Comparison of ENCODE assay signal across 8 cellular contexts in genomic region chr1:86380257-86380861, GRCh38. TPM values are rescaled to one million over a fixed set of nuclear protein-coding genes. Genes with fewer than 3 reads are reported as not detected.
DNase-seq lines count a peak whose midpoint lies in the region; ATAC-seq, FAIRE-seq and TF ChIP-seq lines count a peak whose summit lies in the region.

No MANE protein-coding gene starts in this region.

- TF ChIP-seq CTCF in GM06990 (IDR thresholded peaks at IDR 0.05; ENCODE audit: insufficient read depth, low read length, poor library complexity, severe bottlenecking) (peak; percentile 55), LNCaP clone FGC (IDR thresholded peaks at IDR 0.05; ENCODE audit: control insufficient read depth, extremely low read depth, insufficient read depth) (peak; percentile 77), coronary artery (IDR thresholded peaks at IDR 0.05) (peak; percentile 46), lower lobe of right lung (IDR thresholded peaks at IDR 0.05) (peak; percentile 90)

- peak; percentile 76 to 84 for ATAC-seq in lower lobe of right lung

- no peak for TF ChIP-seq POLR2A in H54 (IDR thresholded peaks at IDR 0.05; ENCODE audit: low read depth, low read length)

- H3K4me3 ChIP-seq in GM06990 (replicated peaks; ENCODE audit: low read depth, low read length), result no peak overlapping the region
- H3K4me3 ChIP-seq in LNCaP clone FGC (ENCODE audit: low read depth, low read length), result no peak overlapping the region
- no peak overlapping the region for H3K4me3 ChIP-seq in coronary artery
- peak overlapping the region; percentile 16 for H3K4me3 ChIP-seq in lower lobe of right lung

- no peaks in the 10 kb centered on the region for H3K9me3 Mint-ChIP-seq in activated T-cell treated with anti-CD3 and anti-CD28 coated beads, Interleukin-2, amount 50 U/mL, for 24 hours

- H3K27me3 Mint-ChIP-seq in activated T-cell treated with anti-CD3 and anti-CD28 coated beads, Interleukin-2, amount 50 U/mL, for 24 hours, result no peaks in the 10 kb centered on the region

- H3K4me3 Mint-ChIP-seq in activated T-cell treated with anti-CD3 and anti-CD28 coated beads, Interleukin-2, amount 50 U/mL, for 24 hours, result no peak overlapping the region

- H3K4me1 ChIP-seq in lower lobe of right lung, result peaks cover 27% of the 10 kb centered on the region

- DNase-seq in GM06990 (ENCODE audit: extremely low read depth, insufficient read length), result no peak
- DNase-seq in H54 (ENCODE audit: insufficient read length, low spot score), result no peak
- DNase-seq in LNCaP clone FGC (ENCODE audit: low read depth), result peak; percentile 59
- peak; percentile 82 for DNase-seq in OCI-M1 (lab: John Stamatoyannopoulos, UW)
- no peak for DNase-seq in coronary artery (ENCODE audit: low spot score)
- DNase-seq in lower lobe of right lung, result no peak
- DNase-seq in stimulated activated CD4-positive, alpha-beta T cell treated with anti-CD3 and anti-CD28 coated beads, Interleukin-15, amount 100 ng/mL, for 24 hours, result no peak
- DNase-seq in activated T-cell treated with anti-CD3 and anti-CD28 coated beads, Interleukin-2, amount 50 U/mL, for 24 hours, result no peak

- no peak overlapping the region for H3K27ac Mint-ChIP-seq in activated T-cell treated with anti-CD3 and anti-CD28 coated beads, Interleukin-2, amount 50 U/mL, for 24 hours

- peak; percentile 86 for FAIRE-seq in H54 (lab: Jason Lieb, UNC)

- intact Hi-C loops in lower lobe of right lung (cut with DNase I), result no loop called here

- no peak overlapping the region for H3K27ac ChIP-seq in coronary artery
- no peak overlapping the region for H3K27ac ChIP-seq in lower lobe of right lung

- H3K36me3 ChIP-seq in GM06990 (ENCODE audit: control insufficient read depth, insufficient read depth, low read length), result no peaks in the 10 kb centered on the region; the same call in 1 of the 2 replicates
- H3K36me3 ChIP-seq in lower lobe of right lung, result peaks cover 8% of the 10 kb centered on the region

- no peaks in the 10 kb centered on the region for H3K27me3 ChIP-seq in GM06990 (replicated peaks; ENCODE audit: control insufficient read depth, insufficient read depth, low read length)
- no peaks in the 10 kb centered on the region for H3K27me3 ChIP-seq in lower lobe of right lung (ENCODE audit: low read depth)

- peaks cover 30% of the 10 kb centered on the region for H3K36me3 Mint-ChIP-seq in activated T-cell treated with anti-CD3 and anti-CD28 coated beads, Interleukin-2, amount 50 U/mL, for 24 hours (ENCODE audit: low read depth)

- H3K9me3 ChIP-seq in lower lobe of right lung, result no peaks in the 10 kb centered on the region

- peaks cover 14% of the 10 kb centered on the region for H3K4me1 Mint-ChIP-seq in activated T-cell treated with anti-CD3 and anti-CD28 coated beads, Interleukin-2, amount 50 U/mL, for 24 hours (ENCODE audit: low read depth)

RNA-seq across cellular contexts. Expression of gene ODF2L, which starts 15.8 kb away (rescaled TPM):
- 46.6 TPM for total RNA-seq in lower lobe of right lung

RNA-seq across cellular contexts. Expression of gene CLCA2, which starts 43.6 kb away (rescaled TPM):
- 0.62 TPM for total RNA-seq in lower lobe of right lung

Comparison
In these comparisons a context has a peak if more than half of its experiments do, and no peak if none do; other contexts are left out.
1. DNase-seq: peak in LNCaP clone FGC (single experiment) and OCI-M1 (single experiment); none in GM06990 (single experiment), H54 (single experiment), coronary artery (single experiment), lower lobe of right lung (single experiment), stimulated activated CD4-positive, alpha-beta T cell treated with anti-CD3 and anti-CD28 coated beads, Interleukin-15, amount 100 ng/mL, for 24 hours (single experiment) and activated T-cell treated with anti-CD3 and anti-CD28 coated beads, Interleukin-2, amount 50 U/mL, for 24 hours (single experiment).
2. Peak in every context shown above with its lines, with median percentiles within 50 percentile points of each other: CTCF ChIP-seq.